In genomic region chr5:59027145-59027907, GRCh38 we compare ENCODE assay signal across 15 cellular contexts.
DNase-seq lines count a peak whose midpoint lies in the region; ATAC-seq and TF ChIP-seq lines count a peak whose summit lies in the region.
"Had no signal": no experiment of that assay in that cellular context is flagged by ENCODE, and none has a peak within 500 bp of the region (broad histone marks: within the 10 kb centered on the region; RNA-seq: fewer than 3 reads in every experiment).

No MANE protein-coding gene starts in this region.

- H3K4me1 Mint-ChIP-seq in activated T-helper 17 cell treated with anti-CD3 and anti-CD28 coated beads, Interleukin-2, amount 50 U/mL, for 72 hours = peaks cover 38% of the 10 kb centered on the region

- H3K27me3 Mint-ChIP-seq in activated T-helper 17 cell treated with anti-CD3 and anti-CD28 coated beads, Interleukin-2, amount 50 U/mL, for 72 hours = no peaks in the 10 kb centered on the region
- H3K27me3 Mint-ChIP-seq: CD4-positive, alpha-beta memory T cell had no signal

- H3K4me3 ChIP-seq in muscle layer of colon (ENCODE audit: low read depth in 1 of 2, low read length in 2 of 2) = no peak overlapping the region
- H3K4me3 ChIP-seq in psoas muscle = no peak overlapping the region
- H3K4me3 ChIP-seq: GM12878, HAP-1 had no signal

- H3K9me3 ChIP-seq in muscle layer of colon (ENCODE audit: low read length) (no peaks in the 10 kb centered on the region), psoas muscle (no peaks in the 10 kb centered on the region)
- H3K9me3 ChIP-seq: HAP-1 had no signal

- 80 to 91% (median 84%) methylated on average over 6 of the region's 6 CpGs for WGBS in psoas muscle, 3 donors

- TF ChIP-seq CTCF in psoas muscle (IDR thresholded peaks at IDR 0.05) = no peak

- H3K4me1 ChIP-seq in muscle layer of colon (ENCODE audit: insufficient read depth, low read length) (peaks cover 14% of the 10 kb centered on the region), psoas muscle (peaks cover 28% of the 10 kb centered on the region)
- H3K4me1 ChIP-seq: HAP-1 had no signal

- H3K27ac ChIP-seq in muscle layer of colon (ENCODE audit: low read depth, low read length) (peak overlapping the region; percentile 16), psoas muscle (peak overlapping the region; percentile 52)
- H3K27ac ChIP-seq: C4-2B had no signal

- no peak overlapping the region for H3K27ac Mint-ChIP-seq in activated T-helper 17 cell treated with anti-CD3 and anti-CD28 coated beads, Interleukin-2, amount 50 U/mL, for 72 hours

- H3K27me3 ChIP-seq in muscle layer of colon (ENCODE audit: control insufficient read depth in 1 of 2, insufficient read depth in 2 of 2, low read length in 2 of 2) = no peaks in the 10 kb centered on the region
- no peaks in the 10 kb centered on the region for H3K27me3 ChIP-seq in psoas muscle (ENCODE audit: insufficient read depth in 3 of 3, low read length in 2 of 3)
- H3K27me3 ChIP-seq: BE2C had no signal

- DNase-seq in HT1080 (ENCODE audit: low read depth) (peak; percentile 26), psoas muscle (no peak), SW480 (ENCODE audit: low spot score) (no peak), NCI-H1105 (lab: John Stamatoyannopoulos, UW) (no peak)
- DNase-seq: BE2C; CD4-positive, alpha-beta memory T cell; DMS79 had no signal

- H3K36me3 ChIP-seq in muscle layer of colon (ENCODE audit: insufficient read depth, low read length) (peaks cover 4% of the 10 kb centered on the region), psoas muscle (ENCODE audit: insufficient read depth in 1 of 2, low read depth in 1 of 2) (peaks cover 5 to 21% of the 10 kb centered on the region in 2 donors)
- H3K36me3 ChIP-seq: HAP-1 had no signal

- peaks cover 100% of the 10 kb centered on the region for H3K36me3 Mint-ChIP-seq in activated T-helper 17 cell treated with anti-CD3 and anti-CD28 coated beads, Interleukin-2, amount 50 U/mL, for 72 hours (ENCODE audit: low read depth)

- ATAC-seq in activated T-helper 17 cell treated with anti-CD3 and anti-CD28 coated beads, Interleukin-2, amount 50 U/mL, for 72 hours (replicated peaks) = no peak
- ATAC-seq in psoas muscle (peak in 1 of 4 donors; percentile 56), HG02588 (IDR thresholded peaks at IDR 0.05; ENCODE audit: unreplicated experiment) (no peak), GM19455 (IDR thresholded peaks at IDR 0.05; ENCODE audit: unreplicated experiment) (no peak)
- ATAC-seq: GM12878, HepG2 had no signal

- H3K9ac ChIP-seq in muscle layer of colon (ENCODE audit: low read length) = no peak overlapping the region

- intact Hi-C loops in psoas muscle (cut with DNase I) = no loop called here

- peak overlapping the region; percentile 48 for H3K4me3 Mint-ChIP-seq in activated T-helper 17 cell treated with anti-CD3 and anti-CD28 coated beads, Interleukin-2, amount 50 U/mL, for 72 hours

- H3K9me3 Mint-ChIP-seq in activated T-helper 17 cell treated with anti-CD3 and anti-CD28 coated beads, Interleukin-2, amount 50 U/mL, for 72 hours = peaks cover 3% of the 10 kb centered on the region
